ENCODE assay signal across 20 cellular contexts in genomic region chr15:89198934-89199333, GRCh38. TPM values are rescaled to one million over a fixed set of nuclear protein-coding genes. Genes with fewer than 3 reads are reported as not detected.
DNase-seq lines count a peak whose midpoint lies in the region; ATAC-seq and TF ChIP-seq lines count a peak whose summit lies in the region.
"Had no signal": no experiment of that assay in that cellular context is flagged by ENCODE, and none has a peak within 500 bp of the region (broad histone marks: within the 10 kb centered on the region; RNA-seq: fewer than 3 reads in every experiment).

No MANE protein-coding gene starts in this region.

- H2BK5ac ChIP-seq in H9 (ENCODE audit: insufficient read length, low read length): no peak overlapping the region

- no peaks in the 10 kb centered on the region for H3K27me3 Mint-ChIP-seq in H9 (ENCODE audit: low read depth)
- H3K27me3 Mint-ChIP-seq: activated naive CD8-positive, alpha-beta T cell treated with anti-CD3 and anti-CD28 coated beads, Interleukin-2, amount 50 U/mL, for 24 hours; naive thymus-derived CD4-positive, alpha-beta T cell; T-helper 17 cell had no signal

- no peak overlapping the region for H4K8ac ChIP-seq in H9 (replicated peaks; ENCODE audit: insufficient read length, low read depth, low read length)

- H2AK5ac ChIP-seq in H9 (ENCODE audit: insufficient read length, low read length): no peak overlapping the region

- peaks cover 4% of the 10 kb centered on the region for H3K23me2 ChIP-seq in H9 (ENCODE audit: insufficient read length, low read depth, low read length, poor library complexity, severe bottlenecking)

- H4K5ac ChIP-seq in H9 (ENCODE audit: insufficient read length, low read depth, low read length): no peak overlapping the region

- H3K4me2 ChIP-seq in H9 (ENCODE audit: insufficient read depth, insufficient read length, low read length) (no peak overlapping the region), osteoblast (ENCODE audit: insufficient read depth, low read length) (no peak overlapping the region)

- H2AFZ ChIP-seq in H9 (ENCODE audit: low read length) (no peak overlapping the region), osteoblast (ENCODE audit: low read length) (no peak overlapping the region)

- no peak overlapping the region for H2BK20ac ChIP-seq in H9 (ENCODE audit: low read depth, low read length, poor library complexity, severe bottlenecking)

- no peak overlapping the region for H3K18ac ChIP-seq in H9 (ENCODE audit: insufficient read length, low read depth, low read length)

- no peak overlapping the region for H2BK12ac ChIP-seq in H9 (ENCODE audit: insufficient read length, low read depth, low read length)

- H2BK15ac ChIP-seq in H9 (ENCODE audit: low read depth, low read length): no peak overlapping the region

- H3K36me3 ChIP-seq in SK-N-MC (ENCODE audit: insufficient read depth, low read length): no peaks in the 10 kb centered on the region
- H3K36me3 ChIP-seq in left ventricle myocardium inferior: peaks cover 59% of the 10 kb centered on the region
- H3K36me3 ChIP-seq in osteoblast (ENCODE audit: insufficient read depth, low read length): peaks cover 26% of the 10 kb centered on the region

- H3K23ac ChIP-seq in H9 (ENCODE audit: insufficient read length, low read depth, low read length): no peak overlapping the region

- peaks cover 0 to 2% (median 2%) of the 10 kb centered on the region in 3 experiments; a peak in 4 of 7 replicates for H3K36me3 Mint-ChIP-seq in H9 (ENCODE audit: insufficient read depth in 1 of 3, low read depth in 3 of 3)

- TF ChIP-seq CTCF in H9 (conservative IDR thresholded peaks at IDR 0.05) (no peak), left ventricle myocardium inferior (IDR thresholded peaks at IDR 0.05; ENCODE audit: borderline replicate concordance) (no peak), osteoblast (IDR thresholded peaks at IDR 0.05; ENCODE audit: extremely low read depth, low read depth, low read length) (no peak)

- H3K27ac ChIP-seq in H9 (ENCODE audit: insufficient read length, low read depth, low read length) (no peak overlapping the region), SK-N-MC (peak overlapping the region; percentile 44), left ventricle myocardium inferior (replicated peaks) (peak overlapping the region; percentile 66), osteoblast (ENCODE audit: low read depth, low read length) (peak overlapping the region; percentile 16)

- H3K79me2 ChIP-seq in H9 (ENCODE audit: insufficient read depth, low read length): no peaks in the 10 kb centered on the region
- no peaks in the 10 kb centered on the region for H3K79me2 ChIP-seq in osteoblast (ENCODE audit: insufficient read depth, low read length)

- no peak overlapping the region for H3K4ac ChIP-seq in H9 (ENCODE audit: low read depth, low read length)

- no peak overlapping the region for H4K91ac ChIP-seq in H9 (ENCODE audit: insufficient read length, low read depth, low read length)

- H3K4me1 Mint-ChIP-seq in H9: peaks cover 56 to 70% of the 10 kb centered on the region in 2 experiments

- no peak overlapping the region for H3K9ac ChIP-seq in H9 (ENCODE audit: extremely low read depth, insufficient read length, low read length)
- no peak overlapping the region for H3K9ac ChIP-seq in SK-N-MC (ENCODE audit: insufficient read length)

- no peak overlapping the region for H3K56ac ChIP-seq in H9 (ENCODE audit: insufficient read length, low read depth, low read length)

- no peak overlapping the region for H3K14ac ChIP-seq in H9 (ENCODE audit: insufficient read depth, low read length)

- ATAC-seq in GM19035 (IDR thresholded peaks at IDR 0.05; ENCODE audit: unreplicated experiment): no peak
- ATAC-seq: activated naive CD8-positive, alpha-beta T cell treated with anti-CD3 and anti-CD28 coated beads, Interleukin-2, amount 50 U/mL, for 24 hours; left colon; naive thymus-derived CD4-positive, alpha-beta T cell; T-helper 17 cell had no signal

- H3K9me3 Mint-ChIP-seq in H9: no peaks in the 10 kb centered on the region
- H3K9me3 Mint-ChIP-seq: activated naive CD8-positive, alpha-beta T cell treated with anti-CD3 and anti-CD28 coated beads, Interleukin-2, amount 50 U/mL, for 24 hours; naive thymus-derived CD4-positive, alpha-beta T cell had no signal

- H3K9me3 ChIP-seq in H9 (ENCODE audit: control insufficient read depth, low read depth, low read length): no peaks in the 10 kb centered on the region
- H3K9me3 ChIP-seq in SK-N-MC (ENCODE audit: low read depth, low read length): no peaks in the 10 kb centered on the region
- H3K9me3 ChIP-seq in left ventricle myocardium inferior (replicated peaks): no peaks in the 10 kb centered on the region
- H3K9me3 ChIP-seq in osteoblast (ENCODE audit: low read depth, low read length): no peaks in the 10 kb centered on the region

- no peaks in the 10 kb centered on the region for H4K20me1 ChIP-seq in H9 (ENCODE audit: control insufficient read depth, insufficient read depth, insufficient read length)
- H4K20me1 ChIP-seq in osteoblast (ENCODE audit: insufficient read depth, low read length): no peaks in the 10 kb centered on the region

- H3T11ph ChIP-seq in H9 (ENCODE audit: low read length): no peak overlapping the region

- H3K79me1 ChIP-seq in H9 (ENCODE audit: insufficient read depth, low read depth, low read length, poor library complexity, severe bottlenecking): no peaks in the 10 kb centered on the region

- H3K4me3 ChIP-seq in SK-N-MC (no peak overlapping the region), left ventricle myocardium inferior (no peak overlapping the region), osteoblast (ENCODE audit: insufficient read depth, low read length) (no peak overlapping the region)

- peaks cover 7% of the 10 kb centered on the region for H3K4me1 ChIP-seq in H9 (ENCODE audit: insufficient read depth, low read length)
- peaks cover 59% of the 10 kb centered on the region for H3K4me1 ChIP-seq in left ventricle myocardium inferior
- peaks cover 39% of the 10 kb centered on the region for H3K4me1 ChIP-seq in osteoblast (ENCODE audit: insufficient read depth, low read length)

- H3K27me3 ChIP-seq in H9 (ENCODE audit: insufficient read depth, low read length): no peaks in the 10 kb centered on the region
- H3K27me3 ChIP-seq in left ventricle myocardium inferior (ENCODE audit: low read depth): no peaks in the 10 kb centered on the region
- H3K27me3 ChIP-seq in osteoblast (ENCODE audit: insufficient read depth, low read length): no peaks in the 10 kb centered on the region

- H3K27ac Mint-ChIP-seq in H9: peak overlapping the region in 2 of 3 experiments; percentile 39 to 65; a peak in 3 of 7 replicates
- H3K27ac Mint-ChIP-seq: activated naive CD8-positive, alpha-beta T cell treated with anti-CD3 and anti-CD28 coated beads, Interleukin-2, amount 50 U/mL, for 24 hours; T-helper 17 cell had no signal

- no peak overlapping the region for H3K4me3 Mint-ChIP-seq in H9
- H3K4me3 Mint-ChIP-seq: activated naive CD8-positive, alpha-beta T cell treated with anti-CD3 and anti-CD28 coated beads, Interleukin-2, amount 50 U/mL, for 24 hours; naive thymus-derived CD4-positive, alpha-beta T cell; T-helper 17 cell had no signal

- no CpG with 5 or more reads among the region's 3 CpGs for WGBS in H9 (ENCODE audit: extremely low coverage, insufficient read length, low lambda C conversion rate)

- intact Hi-C loops in left ventricle myocardium inferior (cut with micrococcal nuclease): no loop called here

- H2BK120ac ChIP-seq in H9 (ENCODE audit: low read depth, low read length, poor library complexity, severe bottlenecking): no peak overlapping the region

- no peak for DNase-seq in H9
- no peak for DNase-seq in SK-N-MC (ENCODE audit: low read depth, low spot score)
- no peak for DNase-seq in left ventricle myocardium inferior
- no peak for DNase-seq in osteoblast (ENCODE audit: insufficient read length, low spot score, missing footprints)
- no peak for DNase-seq in OCI-M2 (lab: John Stamatoyannopoulos, UW; ENCODE audit: unreplicated experiment)
- no peak for DNase-seq in NCI-H1048 (lab: John Stamatoyannopoulos, UW)
- DNase-seq: activated CD4-positive, CD25-positive, alpha-beta regulatory T cell treated with anti-CD3 and anti-CD28 coated beads, Interleukin-2, amount 50 U/mL, for 72 hours; activated naive CD8-positive, alpha-beta T cell treated with anti-CD3 and anti-CD28 coated beads, Interleukin-2, amount 50 U/mL, for 24 hours; AML-193; cerebellar nuclear complex; left colon; naive thymus-derived CD4-positive, alpha-beta T cell; NCI-H2029; NCI-H526 treated with DMSO at 0.1 percent for 48 hours; T-helper 17 cell had no signal

RNA-seq across cellular contexts. Expression of gene RLBP1, which starts 22.4 kb away (rescaled TPM):
- total RNA-seq in H9 (2021): not detected in 2 replicates
- total RNA-seq in left ventricle myocardium inferior: not detected
- total RNA-seq in osteoblast: under 0.01 TPM in 2 replicates
- total RNA-seq: endothelial cell of umbilical vein; HT-29; left colon; MCF 10A; naive thymus-derived CD4-positive, alpha-beta T cell; T-helper 17 cell; ureter had no signal

RNA-seq across cellular contexts. Expression of gene FANCI, which starts 44.8 kb away (rescaled TPM):
- total RNA-seq in H9 (2021) (102 and 106 TPM in 2 replicates), left ventricle myocardium inferior (2.7 TPM), osteoblast (11.8 and 59.4 TPM in 2 replicates)
